8 cellular contexts compared by ENCODE assay signal in genomic region chr1:113980120-113980519, GRCh38. TPM values are rescaled to one million over a fixed set of nuclear protein-coding genes. Genes with fewer than 3 reads are reported as not detected.
DNase-seq lines count a peak whose midpoint lies in the region; ATAC-seq and TF ChIP-seq lines count a peak whose summit lies in the region.

No MANE protein-coding gene starts in this region.

- peak overlapping the region in 3 of 4 donors; percentile 33 to 56 (median 40) for H3K4me3 ChIP-seq in esophagus squamous epithelium

- peak overlapping the region; percentile 41 to 87 (median 75) for H3K27ac ChIP-seq in esophagus squamous epithelium

- no peaks in the 10 kb centered on the region for H3K9me3 ChIP-seq in esophagus squamous epithelium

- H3K27ac Mint-ChIP-seq in natural killer cell, result peak overlapping the region in 1 of 2 donors; percentile 63
- H3K27ac Mint-ChIP-seq in natural killer cell treated with Interleukin-12 subunit alpha and Interleukin-12 subunit beta and Interleukin-15 and Interleukin-18, amount 100 ng/mL, for 72 hours, result no peak overlapping the region
- peak overlapping the region; percentile 98 to 99 (median 99) for H3K27ac Mint-ChIP-seq in nephron
- H3K27ac Mint-ChIP-seq in CD14-positive monocyte, result peak overlapping the region in 1 of 7 donors; percentile 26

- H3K4me3 Mint-ChIP-seq in natural killer cell (peak overlapping the region; percentile 31), nephron (peak overlapping the region; percentile 87 to 94 (median 89)), CD14-positive monocyte (no peak overlapping the region)
- no peak overlapping the region for H3K4me3 Mint-ChIP-seq in natural killer cell treated with Interleukin-12 subunit alpha and Interleukin-12 subunit beta and Interleukin-15 and Interleukin-18, amount 100 ng/mL, for 72 hours

- H3K36me3 ChIP-seq in esophagus squamous epithelium, result peaks cover 0 to 11% (median 0%) of the 10 kb centered on the region in 3 donors

- peaks cover 0 to 84% (median 33%) of the 10 kb centered on the region in 3 donors for H3K4me1 ChIP-seq in esophagus squamous epithelium

- no peak for ATAC-seq in natural killer cell
- ATAC-seq in natural killer cell treated with Interleukin-12 subunit alpha and Interleukin-12 subunit beta and Interleukin-15 and Interleukin-18, amount 100 ng/mL, for 72 hours, result no peak
- ATAC-seq in GM18873 (IDR thresholded peaks at IDR 0.05; ENCODE audit: low FRiP score, unreplicated experiment), result no peak

- H3K27me3 Mint-ChIP-seq in natural killer cell (ENCODE audit: low read depth in 2 of 2) (no peaks in the 10 kb centered on the region), nephron (ENCODE audit: low read depth) (peaks cover 4% of the 10 kb centered on the region), CD14-positive monocyte (ENCODE audit: low read depth in 3 of 3) (peaks cover 11 to 17% (median 15%) of the 10 kb centered on the region in 3 donors)
- H3K27me3 Mint-ChIP-seq in natural killer cell treated with Interleukin-12 subunit alpha and Interleukin-12 subunit beta and Interleukin-15 and Interleukin-18, amount 100 ng/mL, for 72 hours, result no peaks in the 10 kb centered on the region

- H3K36me3 Mint-ChIP-seq in natural killer cell (no peaks in the 10 kb centered on the region), nephron (ENCODE audit: low read depth) (peaks cover 12% of the 10 kb centered on the region), CD14-positive monocyte (peaks cover 12 to 23% of the 10 kb centered on the region in 2 donors)
- no peaks in the 10 kb centered on the region for H3K36me3 Mint-ChIP-seq in natural killer cell treated with Interleukin-12 subunit alpha and Interleukin-12 subunit beta and Interleukin-15 and Interleukin-18, amount 100 ng/mL, for 72 hours

- H3K27me3 ChIP-seq in esophagus squamous epithelium, result no peaks in the 10 kb centered on the region

- H3K9me3 Mint-ChIP-seq in natural killer cell, result no peaks in the 10 kb centered on the region
- no peaks in the 10 kb centered on the region for H3K9me3 Mint-ChIP-seq in natural killer cell treated with Interleukin-12 subunit alpha and Interleukin-12 subunit beta and Interleukin-15 and Interleukin-18, amount 100 ng/mL, for 72 hours
- no peaks in the 10 kb centered on the region for H3K9me3 Mint-ChIP-seq in nephron
- H3K9me3 Mint-ChIP-seq in CD14-positive monocyte, result peaks cover 0 to 3% (median 0%) of the 10 kb centered on the region in 7 donors

- DNase-seq in natural killer cell, result no peak
- DNase-seq in natural killer cell treated with Interleukin-12 subunit alpha and Interleukin-12 subunit beta and Interleukin-15 and Interleukin-18, amount 100 ng/mL, for 72 hours (ENCODE audit: low spot score), result no peak
- no peak for DNase-seq in esophagus squamous epithelium (lab: John Stamatoyannopoulos, UW)
- no peak for DNase-seq in MV-4-11 (lab: John Stamatoyannopoulos, UW)
- DNase-seq in CD14-positive monocyte (ENCODE audit: low spot score), result no peak
- DNase-seq in A172 (ENCODE audit: low spot score), result no peak

- 59 to 70% methylated on average over 3 to 5 of the region's 10 CpGs for WGBS in esophagus squamous epithelium, 2 donors

- TF ChIP-seq CTCF in natural killer cell (IDR thresholded peaks at IDR 0.05) (no peak), esophagus squamous epithelium (IDR thresholded peaks at IDR 0.05) (no peak), nephron (IDR thresholded peaks at IDR 0.05; ENCODE audit: unreplicated experiment in 3 of 3) (no peak), CD14-positive monocyte (IDR thresholded peaks at IDR 0.05) (no peak)

- H3K4me1 Mint-ChIP-seq in natural killer cell, result peaks cover 43 to 65% of the 10 kb centered on the region in 2 donors
- H3K4me1 Mint-ChIP-seq in natural killer cell treated with Interleukin-12 subunit alpha and Interleukin-12 subunit beta and Interleukin-15 and Interleukin-18, amount 100 ng/mL, for 72 hours (ENCODE audit: low read depth in 2 of 2), result peaks cover 39 to 40% of the 10 kb centered on the region in 2 donors
- H3K4me1 Mint-ChIP-seq in nephron, result peaks cover 91% of the 10 kb centered on the region
- H3K4me1 Mint-ChIP-seq in CD14-positive monocyte, result peaks cover 75% of the 10 kb centered on the region

- TF ChIP-seq POLR2A in esophagus squamous epithelium (IDR thresholded peaks at IDR 0.05), result no peak

- intact Hi-C loops in natural killer cell (cut with micrococcal nuclease), result no loop called here
- intact Hi-C loops in esophagus squamous epithelium (cut with DNase I), result no loop called here
- intact Hi-C loops in CD14-positive monocyte (cut with micrococcal nuclease), result no loop called here

RNA-seq across cellular contexts. Expression of gene OLFML3, which starts 0.8 kb away (rescaled TPM):
- under 1 TPM in 1 of 3 donors, not detected in 2; 0.16 TPM for total RNA-seq in natural killer cell
- 1 to 10 TPM in 1 of 2 donors, under 1 TPM in 1; 0.59 to 1.2 TPM for total RNA-seq in natural killer cell treated with Interleukin-12 subunit alpha and Interleukin-12 subunit beta and Interleukin-15 and Interleukin-18, amount 100 ng/mL, for 72 hours
- 10 to 100 TPM in 2 of 4 donors, 1 to 10 TPM in 2; 1.2 to 62.0 (median 9.9) TPM for total RNA-seq in esophagus squamous epithelium
- under 1 TPM; 0.28 to 0.37 TPM for polyA plus RNA-seq in CD14-positive monocyte
- 26.8 and 31.2 TPM in 2 replicates for total RNA-seq in A172 (2014; rRNA removed; shearing (Covaris generic))

RNA-seq across cellular contexts. Expression of gene HIPK1, which starts 51.0 kb away (rescaled TPM):
- total RNA-seq in natural killer cell (100 to 1,000 TPM; 238 to 283 (median 261) TPM), esophagus squamous epithelium (10 to 100 TPM; 34.1 to 46.5 (median 43.6) TPM)
- 100 to 1,000 TPM in 1 of 2 donors, 10 to 100 TPM in 1; 80.6 to 110 TPM for total RNA-seq in natural killer cell treated with Interleukin-12 subunit alpha and Interleukin-12 subunit beta and Interleukin-15 and Interleukin-18, amount 100 ng/mL, for 72 hours
- polyA plus RNA-seq in CD14-positive monocyte, result 10 to 100 TPM; 10.1 to 14.8 TPM
- total RNA-seq in A172 (2014; rRNA removed; shearing (Covaris generic)), result 12.2 and 14.7 TPM in 2 replicates

Comparison
In these comparisons a context has a peak if more than half of its experiments do, and no peak if none do; other contexts are left out.
1. H3K4me3 Mint-ChIP-seq: peak in natural killer cell (single experiment) and nephron (3 of 3); none in natural killer cell treated with Interleukin-12 subunit alpha and Interleukin-12 subunit beta and Interleukin-15 and Interleukin-18, amount 100 ng/mL, for 72 hours (single experiment) and CD14-positive monocyte (0 of 2).
2. H3K27ac Mint-ChIP-seq: peak in nephron (3 of 3); none in natural killer cell treated with Interleukin-12 subunit alpha and Interleukin-12 subunit beta and Interleukin-15 and Interleukin-18, amount 100 ng/mL, for 72 hours (0 of 2).